Comparison of ENCODE assay signal across 1 cellular context in the genomic region with DNA sequence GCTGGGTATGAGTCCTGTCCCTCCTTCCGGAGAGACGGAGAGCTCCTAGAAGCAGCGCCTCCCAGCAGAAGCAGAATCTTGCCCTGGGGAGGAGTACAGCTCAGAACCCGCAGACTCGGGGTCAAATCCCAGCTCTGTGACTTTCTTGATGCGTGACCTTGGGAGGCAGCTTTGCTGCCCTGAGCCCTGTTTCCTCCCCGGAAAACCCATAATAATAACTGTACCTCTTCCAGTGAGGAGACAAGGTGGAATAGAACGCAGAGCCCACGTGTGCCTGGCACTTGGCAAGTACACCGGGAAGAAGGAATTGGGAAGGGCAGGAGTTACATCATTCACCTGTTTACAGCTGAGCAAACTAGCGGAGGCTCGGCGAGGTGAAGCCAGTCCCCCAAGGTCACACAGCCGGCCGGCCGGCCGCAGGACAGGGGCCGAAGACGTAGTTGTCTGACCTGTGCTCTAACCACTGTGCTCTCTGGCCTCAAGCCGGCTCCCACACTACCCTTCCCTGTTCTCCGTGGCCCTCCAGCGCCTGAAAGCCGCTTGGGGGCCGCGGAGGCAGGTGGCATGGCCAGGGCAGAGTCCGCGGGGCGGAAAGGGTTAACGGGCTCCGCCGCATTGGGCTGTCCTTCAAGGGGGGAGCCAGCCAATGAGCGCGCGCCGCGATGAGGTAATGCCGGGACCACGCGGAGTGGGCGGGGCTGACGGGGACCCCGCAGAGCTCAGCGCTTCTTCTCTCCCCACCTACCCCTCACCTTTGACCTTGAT.
TF ChIP-seq lines count a peak whose summit lies in the region.

No MANE protein-coding gene starts in this region.

TF ChIP-seq in HepG2, 621 proteins besides CTCF, POLR2A, EP300 and RAD21 (continued from another document and continues in another):
- TF ChIP-seq, protein P1, sequence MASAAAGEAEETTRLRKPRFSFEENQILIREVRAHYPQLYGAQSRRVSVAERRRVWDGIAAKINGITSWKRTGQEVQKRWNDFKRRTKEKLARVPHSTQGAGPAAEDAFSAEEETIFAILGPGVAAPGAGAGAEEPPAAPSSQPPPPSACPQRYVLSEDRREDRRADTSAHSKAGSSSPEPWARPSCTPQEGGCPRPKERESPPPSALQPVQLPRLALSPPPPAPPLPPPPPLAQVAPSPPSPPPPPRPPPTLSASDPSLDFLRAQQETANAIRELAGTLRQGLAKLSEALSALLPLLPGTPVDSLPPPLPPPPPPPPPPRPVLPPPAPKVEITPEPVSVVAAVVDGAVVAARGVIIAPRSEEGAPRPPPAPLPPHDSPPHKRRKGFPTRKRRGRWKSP (CRISPR knock-in tag; IDR thresholded peaks at IDR 0.05), result no peak; the same call in 1 of the 2 replicates
- TF ChIP-seq, protein P2, sequence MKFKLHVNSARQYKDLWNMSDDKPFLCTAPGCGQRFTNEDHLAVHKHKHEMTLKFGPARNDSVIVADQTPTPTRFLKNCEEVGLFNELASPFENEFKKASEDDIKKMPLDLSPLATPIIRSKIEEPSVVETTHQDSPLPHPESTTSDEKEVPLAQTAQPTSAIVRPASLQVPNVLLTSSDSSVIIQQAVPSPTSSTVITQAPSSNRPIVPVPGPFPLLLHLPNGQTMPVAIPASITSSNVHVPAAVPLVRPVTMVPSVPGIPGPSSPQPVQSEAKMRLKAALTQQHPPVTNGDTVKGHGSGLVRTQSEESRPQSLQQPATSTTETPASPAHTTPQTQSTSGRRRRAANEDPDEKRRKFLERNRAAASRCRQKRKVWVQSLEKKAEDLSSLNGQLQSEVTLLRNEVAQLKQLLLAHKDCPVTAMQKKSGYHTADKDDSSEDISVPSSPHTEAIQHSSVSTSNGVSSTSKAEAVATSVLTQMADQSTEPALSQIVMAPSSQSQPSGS (CRISPR knock-in tag; IDR thresholded peaks at IDR 0.05), result peak; percentile 100
- TF ChIP-seq TGIF2 (CRISPR knock-in tag; IDR thresholded peaks at IDR 0.05) (peak; percentile 84; the same call in 1 of the 2 replicates), RXRB (CRISPR knock-in tag; IDR thresholded peaks at IDR 0.05; ENCODE audit: borderline replicate concordance) (peak; percentile 83), ZNF670 (CRISPR knock-in tag; IDR thresholded peaks at IDR 0.05; ENCODE audit: borderline replicate concordance) (peak; percentile 19; the same call in 1 of the 2 replicates), ZNF160 (CRISPR knock-in tag; IDR thresholded peaks at IDR 0.05) (no peak), ZFP37 (CRISPR knock-in tag; IDR thresholded peaks at IDR 0.05; ENCODE audit: borderline replicate concordance) (no peak), EZH2 (conservative IDR thresholded peaks at IDR 0.05; ENCODE audit: low read depth, low read length) (no peak), ZNF205 (CRISPR knock-in tag; IDR thresholded peaks at IDR 0.05) (0 out of 2 replicates have a peak, but pooled peaks have one; percentile 48), NFYC (CRISPR knock-in tag; IDR thresholded peaks at IDR 0.05) (peak; percentile 87), TOPORS (CRISPR knock-in tag; IDR thresholded peaks at IDR 0.05) (0 out of 2 replicates have a peak, but pooled peaks have one; percentile 14), RFX1 (IDR thresholded peaks at IDR 0.05) (no peak), SYNCRIP (IDR thresholded peaks at IDR 0.05; ENCODE audit: insufficient read depth, low read depth, low read length) (no peak), ZNF816 (CRISPR knock-in tag; IDR thresholded peaks at IDR 0.05; ENCODE audit: borderline replicate concordance) (0 out of 2 replicates have a peak, but pooled peaks have one; percentile 26), MTA3 (CRISPR knock-in tag; IDR thresholded peaks at IDR 0.05) (no peak), REL (CRISPR knock-in tag; conservative IDR thresholded peaks at IDR 0.05) (no peak), CBFB (CRISPR knock-in tag; IDR thresholded peaks at IDR 0.05) (no peak), ELF3 (CRISPR knock-in tag; IDR thresholded peaks at IDR 0.05) (no peak; the same call in 1 of the 2 replicates), PHF8 (CRISPR knock-in tag; IDR thresholded peaks at IDR 0.05) (no peak), RFX3 (CRISPR knock-in tag; IDR thresholded peaks at IDR 0.05) (no peak), TOE1 (CRISPR knock-in tag; IDR thresholded peaks at IDR 0.05) (no peak), RARG (CRISPR knock-in tag; IDR thresholded peaks at IDR 0.05; ENCODE audit: low read depth) (no peak), ZBTB42 (CRISPR knock-in tag; IDR thresholded peaks at IDR 0.05) (no peak), ZNF138 (CRISPR knock-in tag; IDR thresholded peaks at IDR 0.05; ENCODE audit: low read depth) (no peak), ZFP36L1 (CRISPR knock-in tag; IDR thresholded peaks at IDR 0.05) (0 out of 2 replicates have a peak, but pooled peaks have one; percentile 38), ZNF484 (CRISPR knock-in tag; IDR thresholded peaks at IDR 0.05; ENCODE audit: borderline replicate concordance, low read depth) (no peak), GATAD1 (CRISPR knock-in tag; IDR thresholded peaks at IDR 0.05) (no peak), BRD4 (CRISPR knock-in tag; IDR thresholded peaks at IDR 0.05) (0 out of 2 replicates have a peak, but pooled peaks have one; percentile 11)
- TF ChIP-seq, protein P3, sequence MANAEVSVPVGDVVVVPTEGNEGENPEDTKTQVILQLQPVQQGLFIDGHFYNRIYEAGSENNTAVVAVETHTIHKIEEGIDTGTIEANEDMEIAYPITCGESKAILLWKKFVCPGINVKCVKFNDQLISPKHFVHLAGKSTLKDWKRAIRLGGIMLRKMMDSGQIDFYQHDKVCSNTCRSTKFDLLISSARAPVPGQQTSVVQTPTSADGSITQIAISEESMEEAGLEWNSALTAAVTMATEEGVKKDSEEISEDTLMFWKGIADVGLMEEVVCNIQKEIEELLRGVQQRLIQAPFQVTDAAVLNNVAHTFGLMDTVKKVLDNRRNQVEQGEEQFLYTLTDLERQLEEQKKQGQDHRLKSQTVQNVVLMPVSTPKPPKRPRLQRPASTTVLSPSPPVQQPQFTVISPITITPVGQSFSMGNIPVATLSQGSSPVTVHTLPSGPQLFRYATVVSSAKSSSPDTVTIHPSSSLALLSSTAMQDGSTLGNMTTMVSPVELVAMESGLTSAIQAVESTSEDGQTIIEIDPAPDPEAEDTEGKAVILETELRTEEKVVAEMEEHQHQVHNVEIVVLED (CRISPR knock-in tag; IDR thresholded peaks at IDR 0.05; ENCODE audit: borderline replicate concordance), result no peak
- TF ChIP-seq, protein P4, sequence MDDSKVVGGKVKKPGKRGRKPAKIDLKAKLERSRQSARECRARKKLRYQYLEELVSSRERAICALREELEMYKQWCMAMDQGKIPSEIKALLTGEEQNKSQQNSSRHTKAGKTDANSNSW (CRISPR knock-in tag; IDR thresholded peaks at IDR 0.05; ENCODE audit: borderline replicate concordance), result no peak
- TF ChIP-seq, protein P5, sequence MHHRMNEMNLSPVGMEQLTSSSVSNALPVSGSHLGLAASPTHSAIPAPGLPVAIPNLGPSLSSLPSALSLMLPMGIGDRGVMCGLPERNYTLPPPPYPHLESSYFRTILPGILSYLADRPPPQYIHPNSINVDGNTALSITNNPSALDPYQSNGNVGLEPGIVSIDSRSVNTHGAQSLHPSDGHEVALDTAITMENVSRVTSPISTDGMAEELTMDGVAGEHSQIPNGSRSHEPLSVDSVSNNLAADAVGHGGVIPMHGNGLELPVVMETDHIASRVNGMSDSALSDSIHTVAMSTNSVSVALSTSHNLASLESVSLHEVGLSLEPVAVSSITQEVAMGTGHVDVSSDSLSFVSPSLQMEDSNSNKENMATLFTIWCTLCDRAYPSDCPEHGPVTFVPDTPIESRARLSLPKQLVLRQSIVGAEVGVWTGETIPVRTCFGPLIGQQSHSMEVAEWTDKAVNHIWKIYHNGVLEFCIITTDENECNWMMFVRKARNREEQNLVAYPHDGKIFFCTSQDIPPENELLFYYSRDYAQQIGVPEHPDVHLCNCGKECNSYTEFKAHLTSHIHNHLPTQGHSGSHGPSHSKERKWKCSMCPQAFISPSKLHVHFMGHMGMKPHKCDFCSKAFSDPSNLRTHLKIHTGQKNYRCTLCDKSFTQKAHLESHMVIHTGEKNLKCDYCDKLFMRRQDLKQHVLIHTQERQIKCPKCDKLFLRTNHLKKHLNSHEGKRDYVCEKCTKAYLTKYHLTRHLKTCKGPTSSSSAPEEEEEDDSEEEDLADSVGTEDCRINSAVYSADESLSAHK (CRISPR knock-in tag; IDR thresholded peaks at IDR 0.05; ENCODE audit: borderline replicate concordance), result no peak
- TF ChIP-seq, protein P6, sequence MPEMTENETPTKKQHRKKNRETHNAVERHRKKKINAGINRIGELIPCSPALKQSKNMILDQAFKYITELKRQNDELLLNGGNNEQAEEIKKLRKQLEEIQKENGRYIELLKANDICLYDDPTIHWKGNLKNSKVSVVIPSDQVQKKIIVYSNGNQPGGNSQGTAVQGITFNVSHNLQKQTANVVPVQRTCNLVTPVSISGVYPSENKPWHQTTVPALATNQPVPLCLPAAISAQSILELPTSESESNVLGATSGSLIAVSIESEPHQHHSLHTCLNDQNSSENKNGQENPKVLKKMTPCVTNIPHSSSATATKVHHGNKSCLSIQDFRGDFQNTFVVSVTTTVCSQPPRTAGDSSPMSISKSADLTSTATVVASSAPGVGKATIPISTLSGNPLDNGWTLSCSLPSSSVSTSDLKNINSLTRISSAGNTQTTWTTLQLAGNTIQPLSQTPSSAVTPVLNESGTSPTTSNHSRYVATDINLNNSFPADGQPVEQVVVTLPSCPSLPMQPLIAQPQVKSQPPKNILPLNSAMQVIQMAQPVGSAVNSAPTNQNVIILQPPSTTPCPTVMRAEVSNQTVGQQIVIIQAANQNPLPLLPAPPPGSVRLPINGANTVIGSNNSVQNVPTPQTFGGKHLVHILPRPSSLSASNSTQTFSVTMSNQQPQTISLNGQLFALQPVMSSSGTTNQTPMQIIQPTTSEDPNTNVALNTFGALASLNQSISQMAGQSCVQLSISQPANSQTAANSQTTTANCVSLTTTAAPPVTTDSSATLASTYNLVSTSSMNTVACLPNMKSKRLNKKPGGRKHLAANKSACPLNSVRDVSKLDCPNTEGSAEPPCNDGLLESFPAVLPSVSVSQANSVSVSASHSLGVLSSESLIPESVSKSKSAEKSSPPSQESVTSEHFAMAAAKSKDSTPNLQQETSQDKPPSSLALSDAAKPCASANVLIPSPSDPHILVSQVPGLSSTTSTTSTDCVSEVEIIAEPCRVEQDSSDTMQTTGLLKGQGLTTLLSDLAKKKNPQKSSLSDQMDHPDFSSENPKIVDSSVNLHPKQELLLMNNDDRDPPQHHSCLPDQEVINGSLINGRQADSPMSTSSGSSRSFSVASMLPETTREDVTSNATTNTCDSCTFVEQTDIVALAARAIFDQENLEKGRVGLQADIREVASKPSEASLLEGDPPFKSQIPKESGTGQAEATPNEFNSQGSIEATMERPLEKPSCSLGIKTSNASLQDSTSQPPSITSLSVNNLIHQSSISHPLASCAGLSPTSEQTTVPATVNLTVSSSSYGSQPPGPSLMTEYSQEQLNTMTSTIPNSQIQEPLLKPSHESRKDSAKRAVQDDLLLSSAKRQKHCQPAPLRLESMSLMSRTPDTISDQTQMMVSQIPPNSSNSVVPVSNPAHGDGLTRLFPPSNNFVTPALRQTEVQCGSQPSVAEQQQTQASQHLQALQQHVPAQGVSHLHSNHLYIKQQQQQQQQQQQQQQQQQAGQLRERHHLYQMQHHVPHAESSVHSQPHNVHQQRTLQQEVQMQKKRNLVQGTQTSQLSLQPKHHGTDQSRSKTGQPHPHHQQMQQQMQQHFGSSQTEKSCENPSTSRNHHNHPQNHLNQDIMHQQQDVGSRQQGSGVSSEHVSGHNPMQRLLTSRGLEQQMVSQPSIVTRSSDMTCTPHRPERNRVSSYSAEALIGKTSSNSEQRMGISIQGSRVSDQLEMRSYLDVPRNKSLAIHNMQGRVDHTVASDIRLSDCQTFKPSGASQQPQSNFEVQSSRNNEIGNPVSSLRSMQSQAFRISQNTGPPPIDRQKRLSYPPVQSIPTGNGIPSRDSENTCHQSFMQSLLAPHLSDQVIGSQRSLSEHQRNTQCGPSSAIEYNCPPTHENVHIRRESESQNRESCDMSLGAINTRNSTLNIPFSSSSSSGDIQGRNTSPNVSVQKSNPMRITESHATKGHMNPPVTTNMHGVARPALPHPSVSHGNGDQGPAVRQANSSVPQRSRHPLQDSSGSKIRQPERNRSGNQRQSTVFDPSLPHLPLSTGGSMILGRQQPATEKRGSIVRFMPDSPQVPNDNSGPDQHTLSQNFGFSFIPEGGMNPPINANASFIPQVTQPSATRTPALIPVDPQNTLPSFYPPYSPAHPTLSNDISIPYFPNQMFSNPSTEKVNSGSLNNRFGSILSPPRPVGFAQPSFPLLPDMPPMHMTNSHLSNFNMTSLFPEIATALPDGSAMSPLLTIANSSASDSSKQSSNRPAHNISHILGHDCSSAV (CRISPR knock-in tag; IDR thresholded peaks at IDR 0.05; ENCODE audit: borderline replicate concordance), result no peak
- TF ChIP-seq, protein P7, sequence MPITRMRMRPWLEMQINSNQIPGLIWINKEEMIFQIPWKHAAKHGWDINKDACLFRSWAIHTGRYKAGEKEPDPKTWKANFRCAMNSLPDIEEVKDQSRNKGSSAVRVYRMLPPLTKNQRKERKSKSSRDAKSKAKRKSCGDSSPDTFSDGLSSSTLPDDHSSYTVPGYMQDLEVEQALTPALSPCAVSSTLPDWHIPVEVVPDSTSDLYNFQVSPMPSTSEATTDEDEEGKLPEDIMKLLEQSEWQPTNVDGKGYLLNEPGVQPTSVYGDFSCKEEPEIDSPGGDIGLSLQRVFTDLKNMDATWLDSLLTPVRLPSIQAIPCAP (CRISPR knock-in tag; IDR thresholded peaks at IDR 0.05; ENCODE audit: low read depth), result no peak
- TF ChIP-seq, protein P8, sequence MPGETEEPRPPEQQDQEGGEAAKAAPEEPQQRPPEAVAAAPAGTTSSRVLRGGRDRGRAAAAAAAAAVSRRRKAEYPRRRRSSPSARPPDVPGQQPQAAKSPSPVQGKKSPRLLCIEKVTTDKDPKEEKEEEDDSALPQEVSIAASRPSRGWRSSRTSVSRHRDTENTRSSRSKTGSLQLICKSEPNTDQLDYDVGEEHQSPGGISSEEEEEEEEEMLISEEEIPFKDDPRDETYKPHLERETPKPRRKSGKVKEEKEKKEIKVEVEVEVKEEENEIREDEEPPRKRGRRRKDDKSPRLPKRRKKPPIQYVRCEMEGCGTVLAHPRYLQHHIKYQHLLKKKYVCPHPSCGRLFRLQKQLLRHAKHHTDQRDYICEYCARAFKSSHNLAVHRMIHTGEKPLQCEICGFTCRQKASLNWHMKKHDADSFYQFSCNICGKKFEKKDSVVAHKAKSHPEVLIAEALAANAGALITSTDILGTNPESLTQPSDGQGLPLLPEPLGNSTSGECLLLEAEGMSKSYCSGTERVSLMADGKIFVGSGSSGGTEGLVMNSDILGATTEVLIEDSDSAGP (CRISPR knock-in tag; IDR thresholded peaks at IDR 0.05; ENCODE audit: borderline replicate concordance), result peak; percentile 75
- TF ChIP-seq, protein P9, sequence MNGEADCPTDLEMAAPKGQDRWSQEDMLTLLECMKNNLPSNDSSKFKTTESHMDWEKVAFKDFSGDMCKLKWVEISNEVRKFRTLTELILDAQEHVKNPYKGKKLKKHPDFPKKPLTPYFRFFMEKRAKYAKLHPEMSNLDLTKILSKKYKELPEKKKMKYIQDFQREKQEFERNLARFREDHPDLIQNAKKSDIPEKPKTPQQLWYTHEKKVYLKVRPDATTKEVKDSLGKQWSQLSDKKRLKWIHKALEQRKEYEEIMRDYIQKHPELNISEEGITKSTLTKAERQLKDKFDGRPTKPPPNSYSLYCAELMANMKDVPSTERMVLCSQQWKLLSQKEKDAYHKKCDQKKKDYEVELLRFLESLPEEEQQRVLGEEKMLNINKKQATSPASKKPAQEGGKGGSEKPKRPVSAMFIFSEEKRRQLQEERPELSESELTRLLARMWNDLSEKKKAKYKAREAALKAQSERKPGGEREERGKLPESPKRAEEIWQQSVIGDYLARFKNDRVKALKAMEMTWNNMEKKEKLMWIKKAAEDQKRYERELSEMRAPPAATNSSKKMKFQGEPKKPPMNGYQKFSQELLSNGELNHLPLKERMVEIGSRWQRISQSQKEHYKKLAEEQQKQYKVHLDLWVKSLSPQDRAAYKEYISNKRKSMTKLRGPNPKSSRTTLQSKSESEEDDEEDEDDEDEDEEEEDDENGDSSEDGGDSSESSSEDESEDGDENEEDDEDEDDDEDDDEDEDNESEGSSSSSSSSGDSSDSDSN (CRISPR knock-in tag; IDR thresholded peaks at IDR 0.05), result no peak
